In the genomic region with DNA sequence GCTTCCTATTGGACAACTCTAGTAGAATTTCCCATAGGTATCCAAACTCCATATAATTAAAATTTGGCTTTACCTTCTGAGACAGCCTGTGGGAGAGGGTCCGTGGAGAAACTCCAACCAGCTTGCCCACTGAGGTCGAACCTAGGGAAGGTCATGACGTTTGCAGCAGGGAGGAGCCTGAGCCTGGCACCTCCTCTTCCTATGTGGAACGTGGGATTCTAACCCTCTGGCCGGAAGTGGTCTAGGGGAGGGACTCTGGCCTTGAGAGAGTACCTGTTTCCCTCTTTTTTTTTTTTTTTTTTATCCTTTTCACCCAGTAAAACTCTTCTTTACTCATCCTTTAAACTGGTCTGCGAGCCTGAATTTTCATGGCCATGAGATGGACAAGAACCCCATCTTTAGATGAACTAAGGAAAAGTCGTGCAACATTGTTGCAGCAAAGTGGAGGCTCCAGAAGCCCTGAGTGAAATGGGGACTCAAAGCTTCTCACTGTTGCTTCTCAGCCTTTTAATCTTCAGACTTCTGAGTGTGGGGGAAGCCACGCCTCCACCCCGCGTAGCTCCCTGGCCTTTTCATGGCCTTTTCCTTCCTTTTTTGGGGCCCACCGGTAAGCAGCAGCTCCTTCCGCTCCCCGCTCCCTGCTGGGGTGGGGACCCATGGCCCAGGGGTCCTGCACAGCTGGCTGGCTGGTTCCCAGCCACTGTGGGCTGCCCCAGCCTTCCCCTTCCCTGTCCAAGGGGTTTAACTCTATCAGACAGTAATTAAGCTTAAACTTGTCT, we compare ENCODE assay signal across 15 cellular contexts.
DNase-seq lines count a peak whose midpoint lies in the region; ATAC-seq and TF ChIP-seq lines count a peak whose summit lies in the region.
"Had no signal": no experiment of that assay in that cellular context is flagged by ENCODE, and none has a peak within 500 bp of the region (broad histone marks: within the 10 kb centered on the region; RNA-seq: fewer than 3 reads in every experiment).

No MANE protein-coding gene starts in this region.

- H2BK15ac ChIP-seq in neuronal stem cell (ENCODE audit: low read length): no peak overlapping the region

- H3K27me3 ChIP-seq in neuronal stem cell (ENCODE audit: control insufficient read depth in 3 of 3, insufficient read depth in 3 of 3, low read depth in 1 of 3, low read length in 3 of 3): no peaks in the 10 kb centered on the region
- no peaks in the 10 kb centered on the region for H3K27me3 ChIP-seq in aorta (ENCODE audit: control insufficient read depth in 1 of 2, insufficient read depth in 2 of 2, low read length in 1 of 2)
- no peaks in the 10 kb centered on the region for H3K27me3 ChIP-seq in Caco-2 (replicated peaks; ENCODE audit: control insufficient read depth, insufficient read depth, low read length)
- H3K27me3 ChIP-seq: SJCRH30 had no signal

- H3K9me3 ChIP-seq in neuronal stem cell (replicated peaks in 1 of 2; ENCODE audit: control insufficient read depth in 2 of 2, insufficient read depth in 1 of 2, low read depth in 1 of 2, low read length in 2 of 2): no peaks in the 10 kb centered on the region
- H3K9me3 ChIP-seq in aorta (ENCODE audit: control insufficient read depth, low read length): no peaks in the 10 kb centered on the region
- no peaks in the 10 kb centered on the region for H3K9me3 ChIP-seq in Caco-2
- H3K9me3 ChIP-seq: SJCRH30 had no signal

- H2BK12ac ChIP-seq in neuronal stem cell (ENCODE audit: low read length): no peak overlapping the region

- H2AK5ac ChIP-seq in neuronal stem cell (ENCODE audit: low read depth, low read length): no peak overlapping the region

- H3K14ac ChIP-seq in neuronal stem cell (ENCODE audit: low read length): no peak overlapping the region

- H3K4me1 ChIP-seq in neuronal stem cell (ENCODE audit: control insufficient read depth in 2 of 2, insufficient read depth in 1 of 2, low read depth in 1 of 2, low read length in 2 of 2): no peaks in the 10 kb centered on the region
- H3K4me1 ChIP-seq in aorta (ENCODE audit: control insufficient read depth in 1 of 2, insufficient read depth in 2 of 2, low read length in 2 of 2): no peaks in the 10 kb centered on the region
- H3K4me1 ChIP-seq in Caco-2: no peaks in the 10 kb centered on the region

- no peak overlapping the region for H4K8ac ChIP-seq in neuronal stem cell (ENCODE audit: low read depth, low read length)

- no peaks in the 10 kb centered on the region for H3K36me3 Mint-ChIP-seq in Caco-2 (ENCODE audit: insufficient read depth, unreplicated experiment)

- H3K27ac ChIP-seq in neuronal stem cell (replicated peaks; ENCODE audit: low read length) (no peak overlapping the region), aorta (ENCODE audit: low read depth in 1 of 2, low read length in 2 of 2) (no peak overlapping the region)
- H3K27ac ChIP-seq: HL-60, SJCRH30 had no signal

- no peak overlapping the region for H2BK5ac ChIP-seq in neuronal stem cell (ENCODE audit: low read length)

- no peaks in the 10 kb centered on the region for H3K27me3 Mint-ChIP-seq in Caco-2 (ENCODE audit: insufficient read depth, unreplicated experiment)

- no peak overlapping the region for H3K9ac ChIP-seq in neuronal stem cell (ENCODE audit: low read depth, low read length, poor library complexity)

- no CpG with 5 or more reads among the region's 13 CpGs for WGBS in neuronal stem cell (ENCODE audit: extremely low coverage in 2 of 2, insufficient read length in 2 of 2, insufficient replicate concordance in 1 of 2), 2 donors
- 85 to 90% methylated on average over 13 of the region's 13 CpGs for WGBS in aorta, 2 donors

- DNase-seq in ELF-1 (ENCODE audit: low read depth, low spot score) (peak; percentile 61), KG1 (lab: John Stamatoyannopoulos, UW) (peak; percentile 80), UCSD-AML1 (lab: John Stamatoyannopoulos, UW; ENCODE audit: unreplicated experiment) (peak; percentile 9), neuronal stem cell (ENCODE audit: low spot score) (no peak), NCI-H2171 (lab: John Stamatoyannopoulos, UW) (no peak), aorta (no peak), Caco-2 (no peak)
- DNase-seq: EL, NCI-H1436 treated with DMSO at 0.1 percent for 48 hours, NCI-H2029 treated with DMSO at 0.1 percent for 48 hours, NCI-H2227 treated with DMSO at 0.1 percent for 48 hours, NCI-H524, SJCRH30 had no signal

- peak overlapping the region; percentile 79 for H2AFZ ChIP-seq in neuronal stem cell (ENCODE audit: low read length)

- H3K4me3 ChIP-seq in neuronal stem cell (ENCODE audit: low read length in 2 of 2): no peak overlapping the region
- no peak overlapping the region for H3K4me3 ChIP-seq in aorta (ENCODE audit: low read length in 2 of 2)
- no peak overlapping the region for H3K4me3 ChIP-seq in Caco-2 (ENCODE audit: low read depth, low read length)
- H3K4me3 ChIP-seq: K562, SJCRH30 had no signal

- no peak overlapping the region for H3K4me2 ChIP-seq in neuronal stem cell (ENCODE audit: insufficient read depth, low read length, poor library complexity, severe bottlenecking)

- H3K4me1 Mint-ChIP-seq in Caco-2 (ENCODE audit: low read depth, unreplicated experiment): no peaks in the 10 kb centered on the region

- no peaks in the 10 kb centered on the region for H3K9me3 Mint-ChIP-seq in Caco-2 (ENCODE audit: unreplicated experiment)

- no peaks in the 10 kb centered on the region for H3K79me1 ChIP-seq in neuronal stem cell (ENCODE audit: low read depth, low read length)

- CTCF ChIA-PET in Caco-2 (lab: Charles Lee): no interaction called here

- no peak overlapping the region for H3K4ac ChIP-seq in neuronal stem cell (ENCODE audit: low read length)

- no peak for ATAC-seq in aorta (ENCODE audit: low FRiP score)
- ATAC-seq: K562 had no signal

- TF ChIP-seq CTCF in Caco-2 (IDR thresholded peaks at IDR 0.05; ENCODE audit: insufficient read depth in 1 of 2, low read depth in 1 of 2, low read length in 1 of 2, severe bottlenecking in 1 of 2, unreplicated experiment in 1 of 2): no peak

- H4K91ac ChIP-seq in neuronal stem cell (ENCODE audit: low read depth, low read length, poor library complexity): no peak overlapping the region

- BruUV-seq in Caco-2 (replicated peaks; lab: Mats Ljungman, UMichigan): no TSS peak

- H3K27ac Mint-ChIP-seq in Caco-2 (ENCODE audit: unreplicated experiment): no peak overlapping the region

- no peak overlapping the region for H2BK120ac ChIP-seq in neuronal stem cell (ENCODE audit: low read depth, low read length)

- intact Hi-C loops in aorta (cut with DNase I): loop anchor here in 1 of 2 donors (5.0 kb wide), 1 partner anchor 298 kb away; no protein-coding TSS in a partner anchor
- intact Hi-C loops in Caco-2 (cut with micrococcal nuclease; ENCODE audit: unreplicated experiment): no loop called here

- no peaks in the 10 kb centered on the region for H3K36me3 ChIP-seq in neuronal stem cell (replicated peaks in 1 of 2; ENCODE audit: control insufficient read depth in 2 of 2, insufficient read depth in 2 of 2, low read length in 2 of 2)
- H3K36me3 ChIP-seq in aorta (ENCODE audit: control insufficient read depth in 1 of 2, insufficient read depth in 2 of 2, low read length in 1 of 2): no peaks in the 10 kb centered on the region
- H3K36me3 ChIP-seq in Caco-2 (ENCODE audit: control insufficient read depth, insufficient read depth, low read length): no peaks in the 10 kb centered on the region
- H3K36me3 ChIP-seq: SJCRH30 had no signal

- H3K23ac ChIP-seq in neuronal stem cell (ENCODE audit: low read depth, low read length, poor library complexity): no peak overlapping the region

- H3K18ac ChIP-seq in neuronal stem cell (ENCODE audit: low read length): no peak overlapping the region

- no peak overlapping the region for H3K4me3 Mint-ChIP-seq in Caco-2 (ENCODE audit: unreplicated experiment)

- POLR2A ChIA-PET in Caco-2 (lab: Charles Lee): no interaction called here

Comparison
In these comparisons a context has a peak if more than half of its experiments do, and no peak if none do; other contexts are left out.
1. DNase-seq: peak in ELF-1 (single experiment), KG1 (single experiment) and UCSD-AML1 (single experiment); none in neuronal stem cell (single experiment), NCI-H2171 (single experiment), aorta (0 of 2) and Caco-2 (0 of 2).